In genomic region chr6:73941892-73942291, GRCh38 we compare ENCODE assay signal across 25 cellular contexts.
DNase-seq lines count a peak whose midpoint lies in the region; ATAC-seq, FAIRE-seq and TF ChIP-seq lines count a peak whose summit lies in the region.
"Had no signal": no experiment of that assay in that cellular context is flagged by ENCODE, and none has a peak within 500 bp of the region (broad histone marks: within the 10 kb centered on the region; RNA-seq: fewer than 3 reads in every experiment).

No MANE protein-coding gene starts in this region.

- H4K20me1 ChIP-seq in HCT116 (ENCODE audit: insufficient read depth) (no peaks in the 10 kb centered on the region), K562 (replicated peaks; ENCODE audit: control insufficient read depth, insufficient read depth, low read length) (no peaks in the 10 kb centered on the region)
- H4K20me1 ChIP-seq: BLaER1 treated with 17β-estradiol and CSF1 and Interleukin-3, amounts not matched to agents 10 nM and 100 nM had no signal

- H3K9me1 ChIP-seq in K562 (ENCODE audit: control insufficient read depth, insufficient read depth, low read length), result no peaks in the 10 kb centered on the region

- H2AFZ ChIP-seq in HCT116 (ENCODE audit: low read depth, low read length, poor library complexity, severe bottlenecking) (peak overlapping the region; percentile 83), K562 (ENCODE audit: low read depth, low read length) (no peak overlapping the region)

- H3K36me3 ChIP-seq in HCT116 (ENCODE audit: control insufficient read depth in 1 of 2, insufficient read depth in 2 of 2, low read length in 2 of 2), result no peaks in the 10 kb centered on the region
- no peaks in the 10 kb centered on the region for H3K36me3 ChIP-seq in K562 (ENCODE audit: control insufficient read depth, insufficient read depth, low read length)
- no peaks in the 10 kb centered on the region for H3K36me3 ChIP-seq in CD8-positive, alpha-beta T cell (ENCODE audit: insufficient read depth, low read length)
- H3K36me3 ChIP-seq in colonic mucosa, result no peaks in the 10 kb centered on the region
- H3K36me3 ChIP-seq in WERI-Rb-1, result no peaks in the 10 kb centered on the region
- H3K36me3 ChIP-seq: BLaER1 treated with 17β-estradiol and CSF1 and Interleukin-3, amounts not matched to agents 10 nM and 100 nM had no signal

- no peak overlapping the region for H3K27ac ChIP-seq in A549
- H3K27ac ChIP-seq in HCT116 (ENCODE audit: low read depth, low read length), result no peak overlapping the region
- H3K27ac ChIP-seq in K562 (ENCODE audit: extremely low read depth, low read depth, low read length), result no peak overlapping the region
- no peak overlapping the region for H3K27ac ChIP-seq in CD8-positive, alpha-beta T cell (ENCODE audit: low read depth, low read length)
- H3K27ac ChIP-seq in colonic mucosa, result no peak overlapping the region
- no peak overlapping the region for H3K27ac ChIP-seq in WERI-Rb-1
- H3K27ac ChIP-seq: BLaER1 treated with 17β-estradiol and CSF1 and Interleukin-3, amounts not matched to agents 10 nM and 100 nM; C4-2B had no signal

- no peaks in the 10 kb centered on the region for H3K4me1 Mint-ChIP-seq in CD8-positive, alpha-beta T cell (ENCODE audit: low read depth)
- H3K4me1 Mint-ChIP-seq: B cell; CD8-positive, alpha-beta memory T cell had no signal

- TF ChIP-seq CTCF in A549 (IDR thresholded peaks at IDR 0.05) (no peak), HCT116 (IDR thresholded peaks at IDR 0.05 in 2 of 3, conservative IDR thresholded peaks at IDR 0.05 in 1 of 3; ENCODE audit: borderline replicate concordance in 1 of 3, insufficient read depth in 1 of 3, low read depth in 2 of 3, low read length in 2 of 3) (no peak), K562 (IDR thresholded peaks at IDR 0.05 in 2 of 3, conservative IDR thresholded peaks at IDR 0.05 in 1 of 3; ENCODE audit: insufficient read depth in 2 of 3, low read depth in 1 of 3, low read length in 3 of 3) (no peak), colonic mucosa (IDR thresholded peaks at IDR 0.05) (no peak), WERI-Rb-1 (IDR thresholded peaks at IDR 0.05; ENCODE audit: low read depth, low read length) (no peak)
- no peak for TF ChIP-seq CTCF in CD8-positive, alpha-beta T cell (IDR thresholded peaks at IDR 0.05)

- H3K36me3 Mint-ChIP-seq in CD8-positive, alpha-beta T cell, result no peaks in the 10 kb centered on the region
- H3K36me3 Mint-ChIP-seq: CD8-positive, alpha-beta memory T cell had no signal

- H3K4me3 Mint-ChIP-seq in CD8-positive, alpha-beta T cell, result no peak overlapping the region
- H3K4me3 Mint-ChIP-seq: B cell; CD4-positive, alpha-beta T cell; CD8-positive, alpha-beta memory T cell had no signal

- TF ChIP-seq POLR2A in A549 (IDR thresholded peaks at IDR 0.05; ENCODE audit: low read length), result no peak
- no peak for TF ChIP-seq POLR2A in HCT116 (IDR thresholded peaks at IDR 0.05; ENCODE audit: borderline replicate concordance, extremely low read depth, insufficient read depth, insufficient read length)
- no peak for TF ChIP-seq POLR2A in K562 (conservative IDR thresholded peaks at IDR 0.05)

- POLR2A ChIA-PET in A549 (lab: Yijun Ruan, JAX) (no interaction called here), HCT116 (lab: Charles Lee) (no interaction called here), K562 (lab: Yijun Ruan, JAX) (no interaction called here)
- POLR2A ChIA-PET in CD8-positive, alpha-beta T cell (lab: Charles Lee), result no interaction called here

- RAD21 ChIA-PET in HCT116 (lab: Charles Lee; ENCODE audit: low non-redundant PET in 1 of 2, low total read pairs in 2 of 2, uncharacterized antibody in 2 of 2, unreplicated experiment in 2 of 2), result no interaction called here

- H3K4me3 ChIP-seq in A549, result no peak overlapping the region
- no peak overlapping the region for H3K4me3 ChIP-seq in HCT116 (replicated peaks in 1 of 2; ENCODE audit: low read depth in 1 of 2, low read length in 2 of 2)
- no peak overlapping the region for H3K4me3 ChIP-seq in K562
- no peak overlapping the region for H3K4me3 ChIP-seq in CD8-positive, alpha-beta T cell (ENCODE audit: low read depth, low read length)
- no peak overlapping the region for H3K4me3 ChIP-seq in colonic mucosa
- H3K4me3 ChIP-seq in WERI-Rb-1 (ENCODE audit: low read depth, low read length), result no peak overlapping the region
- H3K4me3 ChIP-seq: BLaER1 treated with 17β-estradiol and CSF1 and Interleukin-3, amounts not matched to agents 10 nM and 100 nM had no signal

- TF ChIP-seq EP300 in A549 (IDR thresholded peaks at IDR 0.05) (no peak), K562 (IDR thresholded peaks at IDR 0.05; ENCODE audit: low read length) (no peak)

- H3K27ac Mint-ChIP-seq in CD8-positive, alpha-beta T cell, result no peak overlapping the region
- H3K27ac Mint-ChIP-seq: B cell; CD4-positive, alpha-beta T cell; CD8-positive, alpha-beta memory T cell had no signal

- H3K27me3 Mint-ChIP-seq in CD8-positive, alpha-beta T cell (ENCODE audit: low read depth), result no peaks in the 10 kb centered on the region
- H3K27me3 Mint-ChIP-seq: B cell; CD4-positive, alpha-beta T cell; CD8-positive, alpha-beta memory T cell had no signal

- CTCF ChIA-PET in A549 (lab: Yijun Ruan, JAX) (no interaction called here), HCT116 (lab: Charles Lee) (no interaction called here), K562 (lab: Yijun Ruan, JAX; ENCODE audit: low intra/inter-chr PET ratio) (no interaction called here)
- CTCF ChIA-PET in CD8-positive, alpha-beta T cell (lab: Charles Lee), result no interaction called here

- DNase-seq in A549 (ENCODE audit: low read depth in 1 of 2, low spot score in 1 of 2) (no peak), ELR (ENCODE audit: low read depth) (peak; percentile 25), HCT116 (ENCODE audit: low read depth, low spot score) (no peak), K562 (ENCODE audit: extremely low read depth in 1 of 4, low spot score in 3 of 4) (no peak), colonic mucosa (no peak), WERI-Rb-1 (no peak), GM19240 (ENCODE audit: insufficient read length, low spot score) (no peak)
- no peak for DNase-seq in CD8-positive, alpha-beta T cell
- DNase-seq: 8988T; AML-193; CD4-positive, alpha-beta T cell; CD8-positive, alpha-beta memory T cell; COR-L47; DMS 273 treated with DMSO at 0.1 percent for 48 hours; DMS153; DMS79; DND-41; GF-D8 had no signal

- H3K4me1 ChIP-seq in A549, result no peaks in the 10 kb centered on the region
- peaks cover 0 to 8% of the 10 kb centered on the region in 2 experiments; a peak in 1 of 4 replicates for H3K4me1 ChIP-seq in HCT116 (ENCODE audit: control insufficient read depth in 1 of 2, insufficient read depth in 2 of 2, low read length in 2 of 2)
- no peaks in the 10 kb centered on the region for H3K4me1 ChIP-seq in K562 (replicated peaks in 1 of 2; ENCODE audit: control insufficient read depth in 2 of 2, insufficient read depth in 2 of 2, low read length in 2 of 2)
- no peaks in the 10 kb centered on the region for H3K4me1 ChIP-seq in CD8-positive, alpha-beta T cell (ENCODE audit: insufficient read depth, low read length)
- H3K4me1 ChIP-seq in colonic mucosa, result no peaks in the 10 kb centered on the region

- H3K9me2 ChIP-seq in HCT116 (ENCODE audit: insufficient read depth), result no peaks in the 10 kb centered on the region

- H3K27me3 ChIP-seq in HCT116 (ENCODE audit: insufficient read depth, low read length) (no peaks in the 10 kb centered on the region), K562 (ENCODE audit: control insufficient read depth in 2 of 2, insufficient read depth in 2 of 2, low read length in 2 of 2) (no peaks in the 10 kb centered on the region), colonic mucosa (no peaks in the 10 kb centered on the region), WERI-Rb-1 (ENCODE audit: insufficient read depth, low read depth, severe bottlenecking) (peaks cover 39% of the 10 kb centered on the region)
- no peaks in the 10 kb centered on the region for H3K27me3 ChIP-seq in CD8-positive, alpha-beta T cell (ENCODE audit: insufficient read depth, low read length)
- H3K27me3 ChIP-seq: BLaER1 treated with 17β-estradiol and CSF1 and Interleukin-3, amounts not matched to agents 10 nM and 100 nM had no signal

- no peak for TF ChIP-seq RAD21 in A549 (conservative IDR thresholded peaks at IDR 0.05 in 1 of 2, IDR thresholded peaks at IDR 0.05 in 1 of 2)
- no peak for TF ChIP-seq RAD21 in HCT116 (IDR thresholded peaks at IDR 0.05; ENCODE audit: low read depth)
- no peak for TF ChIP-seq RAD21 in K562 (CRISPR knock-in tag; conservative IDR thresholded peaks at IDR 0.05 in 1 of 2, IDR thresholded peaks at IDR 0.05 in 1 of 2)

- H3K9me3 ChIP-seq in A549 (no peaks in the 10 kb centered on the region), HCT116 (ENCODE audit: control insufficient read depth in 1 of 2, insufficient read depth in 1 of 2, low read depth in 1 of 2, low read length in 2 of 2) (no peaks in the 10 kb centered on the region), K562 (replicated peaks; ENCODE audit: control insufficient read depth, insufficient read depth, low read depth, low read length) (no peaks in the 10 kb centered on the region), colonic mucosa (no peaks in the 10 kb centered on the region), WERI-Rb-1 (ENCODE audit: severe bottlenecking) (peaks cover 2% of the 10 kb centered on the region)
- H3K9me3 ChIP-seq in CD8-positive, alpha-beta T cell (ENCODE audit: low read length), result peaks cover under 1% of the 10 kb centered on the region

- peaks cover 9% of the 10 kb centered on the region for H3K9me3 Mint-ChIP-seq in CD8-positive, alpha-beta T cell

- ATAC-seq in A549, result no peak
- no peak for ATAC-seq in HCT116
- ATAC-seq in K562, result no peak
- ATAC-seq in CD8-positive, alpha-beta T cell, result no peak

- intact Hi-C loops in HCT116 (cut with micrococcal nuclease), result loop anchor here (10.0 kb wide), 1 partner anchor 197 kb away; no protein-coding TSS in a partner anchor
- intact Hi-C loops in K562 (cut with micrococcal nuclease), result no loop called here
- intact Hi-C loops in CD8-positive, alpha-beta T cell (cut with DNase I, micrococcal nuclease), result no loop called here
- intact Hi-C loops in colonic mucosa (cut with DNase I), result no loop called here

- H3K9ac ChIP-seq in HCT116 (ENCODE audit: low read length) (no peak overlapping the region), K562 (ENCODE audit: insufficient read depth in 1 of 2, low read depth in 2 of 2, low read length in 2 of 2) (no peak overlapping the region), colonic mucosa (ENCODE audit: low read depth in 2 of 2, low read length in 2 of 2) (no peak overlapping the region)
- H3K9ac ChIP-seq: BLaER1 treated with 17β-estradiol and CSF1 and Interleukin-3, amounts not matched to agents 10 nM and 100 nM had no signal

- in situ Hi-C loops in K562 (cut with MboI), result no loop called here

- BruUV-seq in HCT116 (replicated peaks; lab: Mats Ljungman, UMichigan), result no TSS peak
- BruUV-seq in K562 (replicated peaks; lab: Mats Ljungman, UMichigan), result no TSS peak

- no peak for FAIRE-seq in A549 (lab: Jason Lieb, UNC)
- FAIRE-seq in K562 (lab: Jason Lieb, UNC), result no peak
- FAIRE-seq: A204.1, G401.6, GM12891, GM19239 had no signal

- H3K4me2 ChIP-seq in A549 (no peak overlapping the region), HCT116 (ENCODE audit: low read length) (no peak overlapping the region), K562 (ENCODE audit: insufficient read depth, low read length) (no peak overlapping the region)
- H3K4me2 ChIP-seq: BLaER1 treated with 17β-estradiol and CSF1 and Interleukin-3, amounts not matched to agents 10 nM and 100 nM had no signal

- H3K79me2 ChIP-seq in HCT116 (ENCODE audit: insufficient read depth, low read length), result no peaks in the 10 kb centered on the region
- no peaks in the 10 kb centered on the region for H3K79me2 ChIP-seq in K562 (ENCODE audit: control insufficient read depth, insufficient read depth, low read length)

Comparison
In these comparisons a context has a peak if more than half of its experiments do, and no peak if none do; other contexts are left out.
1. Of the 35 proteins assayed by ChIP-seq in both K562 and A549: peak only in K562: none; only in A549: MAFK; in both: none; in neither: 34.